8 cellular contexts compared by ENCODE assay signal in the genomic region with DNA sequence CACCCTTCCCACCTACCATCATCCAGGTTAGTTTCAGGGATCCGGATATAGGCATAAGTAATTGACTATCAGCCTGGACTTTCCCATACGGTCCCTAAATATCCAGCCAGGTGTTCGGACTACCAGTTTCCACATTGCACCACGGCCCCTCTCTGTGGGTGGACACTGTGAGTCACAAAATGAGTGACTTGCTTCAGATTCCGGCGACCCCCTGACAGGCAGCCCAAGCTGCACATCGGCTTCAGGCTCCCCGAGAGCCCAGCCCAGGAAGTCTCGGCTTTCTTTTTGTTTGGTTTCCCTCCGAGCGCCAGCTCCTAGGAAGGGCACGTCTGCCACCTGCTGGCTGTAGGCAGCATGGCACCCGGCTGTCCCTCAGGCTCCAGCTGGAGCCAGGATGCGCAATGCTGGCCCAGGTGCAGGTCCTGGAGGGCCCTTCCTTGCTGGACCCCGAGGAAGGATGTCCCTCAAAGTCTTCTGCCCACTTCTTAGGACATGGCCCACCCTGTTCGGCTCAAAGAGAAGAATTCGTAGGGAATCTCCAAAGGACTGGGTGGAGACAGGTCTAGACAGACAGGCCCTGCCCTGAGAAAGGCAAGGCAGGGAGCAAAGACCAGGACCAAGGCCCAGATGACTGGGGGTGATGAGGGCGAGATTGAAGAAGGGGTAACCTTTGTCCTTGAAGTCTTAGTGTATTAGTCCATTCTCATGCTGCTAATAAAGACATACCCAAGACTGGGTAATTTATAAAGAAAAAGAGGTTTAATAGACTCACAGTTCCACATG. TPM values are rescaled to one million over a fixed set of nuclear protein-coding genes. Genes with fewer than 3 reads are reported as not detected.
DNase-seq lines count a peak whose midpoint lies in the region; ATAC-seq and TF ChIP-seq lines count a peak whose summit lies in the region.

No MANE protein-coding gene starts in this region.

- BruUV-seq in Caco-2 (replicated peaks; lab: Mats Ljungman, UMichigan) (no TSS peak), Panc1 (replicated peaks; lab: Mats Ljungman, UMichigan) (no TSS peak)

- no peaks in the 10 kb centered on the region for H4K20me1 ChIP-seq in neural cell (ENCODE audit: insufficient read depth)

- no peak overlapping the region for H2AFZ ChIP-seq in neural cell (ENCODE audit: low read depth, low read length)

- H3K36me3 ChIP-seq in Caco-2 (ENCODE audit: control insufficient read depth, insufficient read depth, low read length) (no peaks in the 10 kb centered on the region; the same call in 1 of the 2 replicates), Panc1 (ENCODE audit: control insufficient read depth, insufficient read depth, low read length) (no peaks in the 10 kb centered on the region), neural cell (ENCODE audit: insufficient read depth, low read length) (no peaks in the 10 kb centered on the region)

- CTCF ChIA-PET in Caco-2 (lab: Charles Lee) (interaction anchor here (0.6 to 2.5 kb wide), 12 partner anchors 8 to 517 kb away, joined by 3 to 11 read pairs (median 4); partner anchors contain the start of gene HABP2), Panc1 (lab: Charles Lee) (interaction anchor here (0.5 to 1.1 kb wide), 4 partner anchors 55 to 422 kb away, joined by 3 to 9 read pairs (median 4); no protein-coding TSS in a partner anchor)

- H3K9me3 ChIP-seq in Caco-2 (no peaks in the 10 kb centered on the region), Panc1 (ENCODE audit: control insufficient read depth, insufficient read depth, low read depth, low read length) (no peaks in the 10 kb centered on the region), neural cell (ENCODE audit: low read length) (no peaks in the 10 kb centered on the region)

- H3K9me3 Mint-ChIP-seq in Caco-2 (ENCODE audit: unreplicated experiment), result no peaks in the 10 kb centered on the region

- TF ChIP-seq RAD21 in neural cell (conservative IDR thresholded peaks at IDR 0.05), result peak; percentile 86

- DNase-seq in Caco-2, result peak; percentile 72 to 87
- peak; percentile 10 to 38 for DNase-seq in HL-60 (ENCODE audit: low read depth in 1 of 2, low spot score in 1 of 2)
- DNase-seq in Panc1 (ENCODE audit: low read depth, low spot score), result peak; percentile 43
- peak; percentile 32 to 48 for DNase-seq in activated T-helper 1 cell treated with anti-CD3 and anti-CD28 coated beads, Interleukin-2, amount 50 U/mL, for 16 hours (ENCODE audit: low read depth in 1 of 2, low spot score in 1 of 2)
- peak; percentile 62 for DNase-seq in fibroblast of peridontal ligament (ENCODE audit: extremely low read depth)
- peak; percentile 81 for DNase-seq in stimulated activated naive CD8-positive, alpha-beta T cell treated with anti-CD3 and anti-CD28 coated beads, Interleukin-15, Interleukin-2, amounts not matched to agents 100 U/mL and 50 U/mL, for 24 hours

- peaks cover 46% of the 10 kb centered on the region for H3K4me1 Mint-ChIP-seq in Caco-2 (ENCODE audit: low read depth, unreplicated experiment)

- no peak overlapping the region for H3K4me2 ChIP-seq in neural cell (ENCODE audit: low read length)

- intact Hi-C loops in Caco-2 (cut with micrococcal nuclease; ENCODE audit: unreplicated experiment), result loop anchor here (1.0 to 5.0 kb wide), 5 partner anchors 22 to 347 kb away; no protein-coding TSS in a partner anchor
- intact Hi-C loops in Panc1 (cut with micrococcal nuclease; ENCODE audit: unreplicated experiment), result loop anchor here (5.0 kb wide), 1 partner anchor 171 kb away; no protein-coding TSS in a partner anchor

- H3K27me3 ChIP-seq in Caco-2 (replicated peaks; ENCODE audit: control insufficient read depth, insufficient read depth, low read length) (no peaks in the 10 kb centered on the region), HL-60 (ENCODE audit: insufficient read depth, poor library complexity, severe bottlenecking) (peaks cover under 1% of the 10 kb centered on the region), Panc1 (ENCODE audit: control insufficient read depth, insufficient read depth, low read length) (0 out of 2 replicates have a peak, but pooled peaks cover 2% of the 10 kb centered on the region), neural cell (ENCODE audit: insufficient read depth, low read depth, low read length) (no peaks in the 10 kb centered on the region)

- TF ChIP-seq EP300 in neural cell (conservative IDR thresholded peaks at IDR 0.05; ENCODE audit: poor library complexity, severe bottlenecking), result no peak

- H3K27ac ChIP-seq in HL-60 (replicated peaks), result no peak overlapping the region
- no peak overlapping the region for H3K27ac ChIP-seq in Panc1 (ENCODE audit: low read length)
- no peak overlapping the region for H3K27ac ChIP-seq in neural cell (ENCODE audit: low read length)

- no peak overlapping the region for H3K9ac ChIP-seq in neural cell (ENCODE audit: low read length)

- peak; percentile 98 for TF ChIP-seq CTCF in Caco-2 (IDR thresholded peaks at IDR 0.05; ENCODE audit: insufficient read depth in 1 of 2, low read depth in 1 of 2, low read length in 1 of 2, severe bottlenecking in 1 of 2, unreplicated experiment in 1 of 2)
- peak; percentile 96 for TF ChIP-seq CTCF in HL-60 (IDR thresholded peaks at IDR 0.05; ENCODE audit: insufficient read depth, low read length)
- peak; percentile 99 for TF ChIP-seq CTCF in Panc1 (IDR thresholded peaks at IDR 0.05)
- TF ChIP-seq CTCF in neural cell (IDR thresholded peaks at IDR 0.05; ENCODE audit: poor library complexity, severe bottlenecking), result peak; percentile 91

- H3K36me3 Mint-ChIP-seq in Caco-2 (ENCODE audit: insufficient read depth, unreplicated experiment), result peaks cover 13% of the 10 kb centered on the region

- peak overlapping the region; percentile 85 for H3K27ac Mint-ChIP-seq in Caco-2 (ENCODE audit: unreplicated experiment)

- H3K4me1 ChIP-seq in Caco-2, result peaks cover 40% of the 10 kb centered on the region
- H3K4me1 ChIP-seq in Panc1 (ENCODE audit: control insufficient read depth, insufficient read depth, low read length), result 0 out of 2 replicates have a peak, but pooled peaks cover 2% of the 10 kb centered on the region

- no peaks in the 10 kb centered on the region for H3K79me2 ChIP-seq in neural cell (replicated peaks; ENCODE audit: insufficient read depth, low read length)

- H3K4me3 ChIP-seq in Caco-2 (ENCODE audit: low read depth, low read length) (peak overlapping the region; percentile 31), HL-60 (replicated peaks; ENCODE audit: insufficient read depth, low read length) (0 out of 2 replicates have a peak overlapping the region, but pooled peaks have one; percentile 3), Panc1 (ENCODE audit: low read depth in 2 of 2, low read length in 2 of 2) (peak overlapping the region; percentile 28 to 49), neural cell (ENCODE audit: low read length) (peak overlapping the region; percentile 36)

- ATAC-seq in GM19468 (IDR thresholded peaks at IDR 0.05; ENCODE audit: extremely low read depth, unreplicated experiment), result peak; percentile 84
- ATAC-seq in Panc1, result peak; percentile 97
- ATAC-seq in stimulated activated naive CD8-positive, alpha-beta T cell treated with anti-CD3 and anti-CD28 coated beads, Interleukin-15, Interleukin-2, amounts not matched to agents 100 U/mL and 50 U/mL, for 24 hours, result peak; percentile 88

- in situ Hi-C loops in Panc1 (cut with HindIII; ENCODE audit: low pct_unique_long_range_greater_than_20kb, low sequenced_read_pairs), result no loop called here

- no peaks in the 10 kb centered on the region for H3K9me2 ChIP-seq in neural cell (ENCODE audit: insufficient read depth, low read length)

- H3K27me3 Mint-ChIP-seq in Caco-2 (ENCODE audit: insufficient read depth, unreplicated experiment), result no peaks in the 10 kb centered on the region

- no peaks in the 10 kb centered on the region for H3F3A ChIP-seq in neural cell (ENCODE audit: insufficient read depth, low read length, poor library complexity, severe bottlenecking)

- POLR2A ChIA-PET in Caco-2 (lab: Charles Lee), result interaction anchor here (0.6 kb wide), 2 partner anchors 92 to 258 kb away, joined by 3 read pairs; no protein-coding TSS in a partner anchor
- POLR2A ChIA-PET in Panc1 (lab: Charles Lee), result no interaction called here

- H3K4me3 Mint-ChIP-seq in Caco-2 (ENCODE audit: unreplicated experiment), result peak overlapping the region; percentile 80

TF ChIP-seq in neural cell, 6 proteins besides CTCF, POLR2A, EP300 and RAD21:
- TF ChIP-seq, protein P1, sequence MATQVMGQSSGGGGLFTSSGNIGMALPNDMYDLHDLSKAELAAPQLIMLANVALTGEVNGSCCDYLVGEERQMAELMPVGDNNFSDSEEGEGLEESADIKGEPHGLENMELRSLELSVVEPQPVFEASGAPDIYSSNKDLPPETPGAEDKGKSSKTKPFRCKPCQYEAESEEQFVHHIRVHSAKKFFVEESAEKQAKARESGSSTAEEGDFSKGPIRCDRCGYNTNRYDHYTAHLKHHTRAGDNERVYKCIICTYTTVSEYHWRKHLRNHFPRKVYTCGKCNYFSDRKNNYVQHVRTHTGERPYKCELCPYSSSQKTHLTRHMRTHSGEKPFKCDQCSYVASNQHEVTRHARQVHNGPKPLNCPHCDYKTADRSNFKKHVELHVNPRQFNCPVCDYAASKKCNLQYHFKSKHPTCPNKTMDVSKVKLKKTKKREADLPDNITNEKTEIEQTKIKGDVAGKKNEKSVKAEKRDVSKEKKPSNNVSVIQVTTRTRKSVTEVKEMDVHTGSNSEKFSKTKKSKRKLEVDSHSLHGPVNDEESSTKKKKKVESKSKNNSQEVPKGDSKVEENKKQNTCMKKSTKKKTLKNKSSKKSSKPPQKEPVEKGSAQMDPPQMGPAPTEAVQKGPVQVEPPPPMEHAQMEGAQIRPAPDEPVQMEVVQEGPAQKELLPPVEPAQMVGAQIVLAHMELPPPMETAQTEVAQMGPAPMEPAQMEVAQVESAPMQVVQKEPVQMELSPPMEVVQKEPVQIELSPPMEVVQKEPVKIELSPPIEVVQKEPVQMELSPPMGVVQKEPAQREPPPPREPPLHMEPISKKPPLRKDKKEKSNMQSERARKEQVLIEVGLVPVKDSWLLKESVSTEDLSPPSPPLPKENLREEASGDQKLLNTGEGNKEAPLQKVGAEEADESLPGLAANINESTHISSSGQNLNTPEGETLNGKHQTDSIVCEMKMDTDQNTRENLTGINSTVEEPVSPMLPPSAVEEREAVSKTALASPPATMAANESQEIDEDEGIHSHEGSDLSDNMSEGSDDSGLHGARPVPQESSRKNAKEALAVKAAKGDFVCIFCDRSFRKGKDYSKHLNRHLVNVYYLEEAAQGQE (IDR thresholded peaks at IDR 0.05; ENCODE audit: borderline replicate concordance), result no peak
- TF ChIP-seq EZH2 (IDR thresholded peaks at IDR 0.05; ENCODE audit: borderline replicate concordance, insufficient read depth, low read length, poor library complexity, severe bottlenecking) (no peak), POLR2AphosphoS5 (IDR thresholded peaks at IDR 0.05) (no peak), SMC3 (conservative IDR thresholded peaks at IDR 0.05; ENCODE audit: poor library complexity) (peak; percentile 85), TAF1 (IDR thresholded peaks at IDR 0.05; ENCODE audit: low read depth) (no peak), MXI1 (conservative IDR thresholded peaks at IDR 0.05; ENCODE audit: poor library complexity, severe bottlenecking) (no peak)

RNA-seq across cellular contexts. Expression of gene HABP2, which starts 10.6 kb away (rescaled TPM):
- total RNA-seq in Caco-2 (2022), result 21.0 and 24.3 TPM in 2 replicates
- total RNA-seq in Panc1 (2021; ENCODE audit: unreplicated experiment), result 0.13 TPM
- polyA plus RNA-seq in Panc1 (2012; ENCODE audit: insufficient read length), result not detected
- not detected in 2 replicates for polyA plus RNA-seq in neural cell
- not detected in 2 replicates for polyA minus RNA-seq in neural cell

Comparison
In these comparisons a context has a peak if more than half of its experiments do, and no peak if none do; other contexts are left out.
1. DNase-seq: peak in every context shown above with its lines; median percentile 81 in stimulated activated naive CD8-positive, alpha-beta T cell treated with anti-CD3 and anti-CD28 coated beads, Interleukin-15, Interleukin-2, amounts not matched to agents 100 U/mL and 50 U/mL, for 24 hours; 80 in Caco-2; 62 in fibroblast of peridontal ligament; 43 in Panc1; 40 in activated T-helper 1 cell treated with anti-CD3 and anti-CD28 coated beads, Interleukin-2, amount 50 U/mL, for 16 hours; 24 in HL-60.
2. RNA of gene HABP2, which starts 10.6 kb away (total RNA-seq): 21.0 to 24.3 TPM in Caco-2; 0.13 TPM in Panc1 (single experiment); every median in the first group is over 10 times any median in the second.
3. Peak in every context shown above with its lines, with median percentiles within 50 percentile points of each other: H3K4me3 ChIP-seq, CTCF ChIP-seq and ATAC-seq.